ENCODE assay signal across 18 cellular contexts in genomic region chr7:139071683-139072082, GRCh38. TPM values are rescaled to one million over a fixed set of nuclear protein-coding genes. Genes with fewer than 3 reads are reported as not detected.
DNase-seq lines count a peak whose midpoint lies in the region; ATAC-seq and TF ChIP-seq lines count a peak whose summit lies in the region.
"Had no signal": no experiment of that assay in that cellular context is flagged by ENCODE, and none has a peak within 500 bp of the region (broad histone marks: within the 10 kb centered on the region; RNA-seq: fewer than 3 reads in every experiment).

No MANE protein-coding gene starts in this region.

- ATAC-seq in activated CD8-positive, alpha-beta T cell treated with anti-CD3 and anti-CD28 coated beads for 36 hours: no peak
- no peak for ATAC-seq in GM18498 (IDR thresholded peaks at IDR 0.05; ENCODE audit: unreplicated experiment)
- no peak for ATAC-seq in Right ventricle myocardium inferior
- ATAC-seq: left colon, SK-N-SH treated with all-trans-retinoic acid at 6 μM for 48 hours had no signal

- POLR2A ChIA-PET in activated CD8-positive, alpha-beta T cell treated with anti-CD3 and anti-CD28 coated beads for 36 hours (lab: Charles Lee): interaction anchor here (1.4 to 1.9 kb wide), 3 partner anchors 8 to 12 kb away, joined by 4 to 6 read pairs (median 5); no protein-coding TSS in a partner anchor
- POLR2A ChIA-PET in RWPE1 (lab: Yijun Ruan, JAX; ENCODE audit: low non-redundant PET): no interaction called here

- TF ChIP-seq CTCF in activated CD8-positive, alpha-beta T cell treated with anti-CD3 and anti-CD28 coated beads for 36 hours (IDR thresholded peaks at IDR 0.05): no peak
- TF ChIP-seq CTCF in RWPE1 (conservative IDR thresholded peaks at IDR 0.05; ENCODE audit: low read depth): no peak

- peaks cover 65% of the 10 kb centered on the region for H3K36me3 Mint-ChIP-seq in activated naive CD4-positive, alpha-beta T cell treated with anti-CD3 and anti-CD28 coated beads, Interleukin-2, amount 10 ng/mL, durations not matched to agents 7 days and 5 days
- H3K36me3 Mint-ChIP-seq in activated CD8-positive, alpha-beta T cell treated with anti-CD3 and anti-CD28 coated beads for 36 hours (ENCODE audit: low read depth): peaks cover 71% of the 10 kb centered on the region
- peaks cover 12 to 55% (median 28%) of the 10 kb centered on the region in 3 donors for H3K36me3 Mint-ChIP-seq in immature natural killer cell

- H3K27me3 Mint-ChIP-seq in activated naive CD4-positive, alpha-beta T cell treated with anti-CD3 and anti-CD28 coated beads, Interleukin-2, amount 10 ng/mL, durations not matched to agents 7 days and 5 days: no peaks in the 10 kb centered on the region
- H3K27me3 Mint-ChIP-seq in activated CD8-positive, alpha-beta T cell treated with anti-CD3 and anti-CD28 coated beads for 36 hours: no peaks in the 10 kb centered on the region
- peaks cover 11 to 22% (median 14%) of the 10 kb centered on the region in 3 donors for H3K27me3 Mint-ChIP-seq in immature natural killer cell (ENCODE audit: low read depth in 3 of 3)

- H3K27ac Mint-ChIP-seq in activated naive CD4-positive, alpha-beta T cell treated with anti-CD3 and anti-CD28 coated beads, Interleukin-2, amount 10 ng/mL, durations not matched to agents 7 days and 5 days: peak overlapping the region; percentile 81
- H3K27ac Mint-ChIP-seq in activated CD8-positive, alpha-beta T cell treated with anti-CD3 and anti-CD28 coated beads for 36 hours: peak overlapping the region; percentile 85
- peak overlapping the region; percentile 88 to 95 (median 92) for H3K27ac Mint-ChIP-seq in immature natural killer cell

- CTCF ChIA-PET in activated naive CD4-positive, alpha-beta T cell treated with anti-CD3 and anti-CD28 coated beads, Interleukin-2, amount 10 ng/mL, durations not matched to agents 7 days and 5 days (lab: Charles Lee): interaction anchor here (1.2 to 1.5 kb wide), 2 partner anchors 7 to 10 kb away, joined by 3 to 4 read pairs; no protein-coding TSS in a partner anchor
- CTCF ChIA-PET in activated CD8-positive, alpha-beta T cell treated with anti-CD3 and anti-CD28 coated beads for 36 hours (lab: Charles Lee): interaction anchor here (0.8 to 1.1 kb wide), 4 partner anchors 8 to 185 kb away, joined by 3 to 4 read pairs (median 3); no protein-coding TSS in a partner anchor
- CTCF ChIA-PET in RWPE1 (lab: Yijun Ruan, JAX): no interaction called here

- DNase-seq in activated naive CD4-positive, alpha-beta T cell treated with anti-CD3 and anti-CD28 coated beads, Interleukin-2, amount 10 ng/mL, durations not matched to agents 7 days and 5 days: peak; percentile 54
- no peak for DNase-seq in activated naive CD4-positive, alpha-beta T cell treated with Interleukin-2 at 50 U/mL for 16 hours
- no peak for DNase-seq in activated CD8-positive, alpha-beta T cell treated with anti-CD3 and anti-CD28 coated beads for 36 hours
- DNase-seq in immature natural killer cell (peak; percentile 63 to 73 (median 69)), Right ventricle myocardium inferior (ENCODE audit: missing footprints) (no peak), epidermal melanocyte (ENCODE audit: insufficient read length, low spot score) (no peak), RWPE1 (ENCODE audit: low spot score) (no peak)
- DNase-seq: activated CD4-positive, alpha-beta T cell treated with anti-CD3 and anti-CD28 coated beads for 4 hours; DMS79; effector CD8-positive, alpha-beta T cell; left colon; MG63; NCI-H187 treated with DMSO at 0.1 percent for 48 hours; NCI-H345; spleen had no signal

- H3K4me3 Mint-ChIP-seq in activated naive CD4-positive, alpha-beta T cell treated with anti-CD3 and anti-CD28 coated beads, Interleukin-2, amount 10 ng/mL, durations not matched to agents 7 days and 5 days: peak overlapping the region; percentile 53
- H3K4me3 Mint-ChIP-seq in activated CD8-positive, alpha-beta T cell treated with anti-CD3 and anti-CD28 coated beads for 36 hours: no peak overlapping the region
- peak overlapping the region; percentile 75 to 89 (median 83) for H3K4me3 Mint-ChIP-seq in immature natural killer cell

- H3K9me3 Mint-ChIP-seq in activated naive CD4-positive, alpha-beta T cell treated with anti-CD3 and anti-CD28 coated beads, Interleukin-2, amount 10 ng/mL, durations not matched to agents 7 days and 5 days: no peaks in the 10 kb centered on the region
- H3K9me3 Mint-ChIP-seq in activated CD8-positive, alpha-beta T cell treated with anti-CD3 and anti-CD28 coated beads for 36 hours: no peaks in the 10 kb centered on the region
- no peaks in the 10 kb centered on the region for H3K9me3 Mint-ChIP-seq in immature natural killer cell

- intact Hi-C loops in activated CD8-positive, alpha-beta T cell treated with anti-CD3 and anti-CD28 coated beads for 36 hours (cut with micrococcal nuclease): loop anchor here (10.0 kb wide), 1 partner anchor 187 kb away; no protein-coding TSS in a partner anchor
- intact Hi-C loops in Right ventricle myocardium inferior (cut with DNase I): no loop called here

- H3K27ac ChIP-seq in RWPE1: no peak overlapping the region
- H3K27ac ChIP-seq: suprapubic skin had no signal

- H3K4me1 Mint-ChIP-seq in activated naive CD4-positive, alpha-beta T cell treated with anti-CD3 and anti-CD28 coated beads, Interleukin-2, amount 10 ng/mL, durations not matched to agents 7 days and 5 days: peaks cover 67% of the 10 kb centered on the region
- H3K4me1 Mint-ChIP-seq in activated CD8-positive, alpha-beta T cell treated with anti-CD3 and anti-CD28 coated beads for 36 hours (ENCODE audit: low read depth): peaks cover 55% of the 10 kb centered on the region
- H3K4me1 Mint-ChIP-seq in immature natural killer cell: peaks cover 38 to 67% of the 10 kb centered on the region in 2 donors

RNA-seq across cellular contexts. Expression of gene ZC3HAV1L, which starts 35.8 kb away (rescaled TPM):
- total RNA-seq in activated CD8-positive, alpha-beta T cell treated with anti-CD3 and anti-CD28 coated beads for 36 hours: 10 to 100 TPM; 19.9 TPM
- under 1 TPM in 2 of 3 donors, not detected in 1; 0.21 to 0.40 TPM for polyA plus RNA-seq in immature natural killer cell
- total RNA-seq in Right ventricle myocardium inferior: 4.0 TPM

RNA-seq across cellular contexts. Expression of gene ZC3HAV1, which starts 37.8 kb away (rescaled TPM):
- total RNA-seq in activated CD8-positive, alpha-beta T cell treated with anti-CD3 and anti-CD28 coated beads for 36 hours: 100 to 1,000 TPM; 125 to 128 TPM
- 100 to 1,000 TPM in 1 of 3 donors, 10 to 100 TPM in 2; 69.4 to 121 (median 74.5) TPM for polyA plus RNA-seq in immature natural killer cell
- total RNA-seq in Right ventricle myocardium inferior: 8.0 TPM

Comparison
In these comparisons a context has a peak if more than half of its experiments do, and no peak if none do; other contexts are left out.
1. DNase-seq: peak in activated naive CD4-positive, alpha-beta T cell treated with anti-CD3 and anti-CD28 coated beads, Interleukin-2, amount 10 ng/mL, durations not matched to agents 7 days and 5 days (single experiment) and immature natural killer cell (3 of 3); none in activated naive CD4-positive, alpha-beta T cell treated with Interleukin-2 at 50 U/mL for 16 hours (single experiment), activated CD8-positive, alpha-beta T cell treated with anti-CD3 and anti-CD28 coated beads for 36 hours (single experiment), Right ventricle myocardium inferior (single experiment), epidermal melanocyte (single experiment) and RWPE1 (single experiment).
2. RNA of gene ZC3HAV1, which starts 37.8 kb away (total RNA-seq): 125 to 128 TPM in activated CD8-positive, alpha-beta T cell treated with anti-CD3 and anti-CD28 coated beads for 36 hours; 8.0 TPM in Right ventricle myocardium inferior (single experiment); every median in the first group is over 10 times any median in the second.
3. Peak in every context shown above with its lines, with median percentiles within 50 percentile points of each other: H3K27ac Mint-ChIP-seq.